8 cellular contexts compared by ENCODE assay signal in the genomic region with DNA sequence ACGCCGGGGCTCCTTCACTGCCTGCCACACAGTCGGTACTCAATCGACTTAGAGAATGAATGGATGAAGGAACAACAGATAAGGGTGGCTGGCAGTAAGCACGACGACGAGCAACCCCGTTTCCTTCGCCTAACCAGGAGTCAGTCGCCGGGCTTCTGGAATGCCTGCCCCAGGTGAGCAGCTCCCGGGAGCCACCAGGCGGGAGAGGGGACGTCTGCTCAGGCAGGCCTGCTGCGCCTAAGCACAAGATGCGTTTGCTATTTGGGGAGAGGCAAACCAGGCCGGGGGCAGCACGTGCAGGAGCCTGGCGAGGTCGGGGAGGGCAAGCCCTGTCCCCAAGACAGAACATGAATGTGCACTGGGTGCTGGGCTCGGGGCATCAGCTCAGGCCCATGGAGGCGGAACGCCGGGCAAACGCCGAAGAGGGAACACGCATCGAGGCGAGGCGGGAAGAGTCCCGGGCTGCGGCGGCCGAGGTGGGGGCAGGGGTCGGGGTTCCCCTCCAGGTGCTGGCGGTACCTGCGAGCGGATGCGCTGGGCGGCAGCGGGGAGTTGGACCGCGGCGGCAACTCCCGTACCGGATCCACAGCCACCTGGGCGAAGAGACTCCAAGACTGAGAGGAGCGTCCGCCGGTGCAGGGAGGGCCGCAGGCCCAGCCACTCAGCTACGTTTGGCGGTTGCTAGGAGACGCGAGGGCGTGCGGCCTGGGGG. TPM values are rescaled to one million over a fixed set of nuclear protein-coding genes. Genes with fewer than 3 reads are reported as not detected.
DNase-seq lines count a peak whose midpoint lies in the region; ATAC-seq and TF ChIP-seq lines count a peak whose summit lies in the region.

TSS of gene CFAP92 (minus strand) at position 616 of the 712 bp plus-strand sequence. CDS start 772 bp downstream, outside the sequence.

- H3K4me3 ChIP-seq in brain microvascular endothelial cell (ENCODE audit: low read depth, low read length) (peak within 1 kb of the TSS; percentile 49), skin epidermis (peak within 1 kb of the TSS in 6 of 7 experiments; percentile 2 to 42 (median 36))

- in situ Hi-C loops in brain microvascular endothelial cell (cut with HindIII; ENCODE audit: low pct_ligation_motif_present, low sequenced_read_pairs): no loop called here

- H3K36me3 Mint-ChIP-seq in immature natural killer cell: no peaks in the 10 kb centered on the region

- H3K36me3 ChIP-seq in brain microvascular endothelial cell (replicated peaks): no peaks in the 10 kb centered on the region

- H3K4me3 Mint-ChIP-seq in immature natural killer cell: peak within 1 kb of the TSS; percentile 56 to 80 (median 73)

- peak within 1 kb of the TSS in 5 of 6 donors; percentile 17 to 82 (median 64) for H3K27ac Mint-ChIP-seq in immature natural killer cell

- peaks cover 2 to 9% (median 9%) of the 10 kb centered on the region in 3 donors for H3K27me3 Mint-ChIP-seq in immature natural killer cell (ENCODE audit: low read depth in 3 of 3)

- peaks cover 11% of the 10 kb centered on the region for H3K27me3 ChIP-seq in brain microvascular endothelial cell (replicated peaks)

- H3K4me1 Mint-ChIP-seq in immature natural killer cell: peaks cover 6% of the 10 kb centered on the region in 2 donors

- H3K27ac ChIP-seq in VCaP (peak within 1 kb of the TSS; percentile 41; the same call in 1 of the 2 replicates), brain microvascular endothelial cell (no peak within 1 kb of the TSS), skin epidermis (peak within 1 kb of the TSS in 1 of 21 experiments; percentile 24)

- DNase-seq in ELR (ENCODE audit: low read depth): peak; percentile 79
- DNase-seq in NCI-H187 treated with DMSO at 0.1 percent for 48 hours (lab: John Stamatoyannopoulos, UW): peak; percentile 32
- peak; percentile 65 for DNase-seq in brain microvascular endothelial cell
- peak; percentile 86 to 88 (median 86) for DNase-seq in immature natural killer cell
- DNase-seq in dedifferentiated amniotic fluid mesenchymal stem cell (ENCODE audit: extremely low spot score): no peak

- TF ChIP-seq CTCF in VCaP (conservative IDR thresholded peaks at IDR 0.05) (0 out of 2 replicates have a peak, but pooled peaks have one; percentile 15), brain microvascular endothelial cell (IDR thresholded peaks at IDR 0.05; ENCODE audit: low read depth, low read length, missing control alignments) (no peak)

- peak; percentile 94 for ATAC-seq in HG02642 (IDR thresholded peaks at IDR 0.05; ENCODE audit: poor library complexity, unreplicated experiment)

- H3K9me3 Mint-ChIP-seq in immature natural killer cell: no peaks in the 10 kb centered on the region

RNA-seq across cellular contexts. Expression of gene CFAP92, which starts in this region (rescaled TPM):
- polyA plus RNA-seq in immature natural killer cell: not detected

Comparison
In these comparisons a context has a peak if more than half of its experiments do, and no peak if none do; other contexts are left out.
1. Peak in DNase-seq in immature natural killer cell; RNA of the gene not detected or under 1 TPM.